6 cellular contexts compared by ENCODE assay signal in genomic region chr1:44738985-44739360, GRCh38. TPM values are rescaled to one million over a fixed set of nuclear protein-coding genes. Genes with fewer than 3 reads are reported as not detected.
DNase-seq lines count a peak whose midpoint lies in the region; ATAC-seq and TF ChIP-seq lines count a peak whose summit lies in the region.
"Not testable (repeated sequence)": the region's sequence is repeated elsewhere in the genome, so short reads cannot be mapped to it uniquely, and the experiment has no call there.

No MANE protein-coding gene starts in this region.

- CTCF ChIA-PET in AG04450 (lab: Charles Lee): interaction anchor here (10.4 kb wide), 1 partner anchor 8 kb away, joined by 89 read pairs; the partner anchor contains the start of gene RNU5D-1
- CTCF ChIA-PET in activated CD8-positive, alpha-beta memory T cell treated with anti-CD3 and anti-CD28 coated beads, Interleukin-2, amount 10 ng/mL, durations not matched to agents 7 days and 5 days (lab: Charles Lee): not testable (repeated sequence)

- H3K4me3 ChIP-seq in AG04450 (ENCODE audit: low read depth, low read length) (peak overlapping the region; percentile 93), ectodermal cell (ENCODE audit: insufficient read depth, low read depth, low read length) (peak overlapping the region; percentile 74), left lung (peak overlapping the region; percentile 49 to 57), sigmoid colon (peak overlapping the region; percentile 41 to 57 (median 52))
- H3K4me3 ChIP-seq in KMS-11 (IDR thresholded peaks at IDR 0.05; ENCODE audit: insufficient read depth, low read depth, low read length): not testable (repeated sequence)

- TF ChIP-seq EP300 in sigmoid colon (IDR thresholded peaks at IDR 0.05): peak in 1 of 4 donors; percentile 2

- ATAC-seq in activated CD8-positive, alpha-beta memory T cell treated with anti-CD3 and anti-CD28 coated beads, Interleukin-2, amount 10 ng/mL, durations not matched to agents 7 days and 5 days; left lung: not testable (repeated sequence)

- DNase-seq in AG04450 (ENCODE audit: low read depth, low spot score); activated CD8-positive, alpha-beta memory T cell treated with anti-CD3 and anti-CD28 coated beads, Interleukin-2, amount 10 ng/mL, durations not matched to agents 7 days and 5 days; left lung; sigmoid colon: not testable (repeated sequence)

- H3K9me3 Mint-ChIP-seq in activated CD8-positive, alpha-beta memory T cell treated with anti-CD3 and anti-CD28 coated beads, Interleukin-2, amount 10 ng/mL, durations not matched to agents 7 days and 5 days (ENCODE audit: low read depth): not testable (repeated sequence)

- peak overlapping the region; percentile 54 for H3K4me2 ChIP-seq in KMS-11

- peak overlapping the region; percentile 96 for H3K4me3 Mint-ChIP-seq in activated CD8-positive, alpha-beta memory T cell treated with anti-CD3 and anti-CD28 coated beads, Interleukin-2, amount 10 ng/mL, durations not matched to agents 7 days and 5 days

- H3K9ac ChIP-seq in KMS-11: peak overlapping the region; percentile 64; the same call in 1 of the 2 replicates

- H3K27ac ChIP-seq in AG04450 (ENCODE audit: low read depth, low read length) (peak overlapping the region; percentile 86), KMS-11 (peak overlapping the region; percentile 38; the same call in 1 of the 2 replicates), ectodermal cell (ENCODE audit: insufficient read depth, low read depth, low read length, poor library complexity, severe bottlenecking) (peak overlapping the region; percentile 30), left lung (peak overlapping the region; percentile 91), sigmoid colon (peak overlapping the region; percentile 82 to 89 (median 86))

- not testable (repeated sequence) for H3K36me3 ChIP-seq in KMS-11 (ENCODE audit: insufficient read depth); left lung; sigmoid colon
- peaks cover 14% of the 10 kb centered on the region for H3K36me3 ChIP-seq in ectodermal cell (ENCODE audit: control insufficient read depth, insufficient read depth, low read length)

- TF ChIP-seq POLR2A in sigmoid colon (IDR thresholded peaks at IDR 0.05): not testable (repeated sequence)

- H3K36me3 Mint-ChIP-seq in activated CD8-positive, alpha-beta memory T cell treated with anti-CD3 and anti-CD28 coated beads, Interleukin-2, amount 10 ng/mL, durations not matched to agents 7 days and 5 days: peaks cover 23% of the 10 kb centered on the region

- not testable (repeated sequence) for H3K27me3 Mint-ChIP-seq in activated CD8-positive, alpha-beta memory T cell treated with anti-CD3 and anti-CD28 coated beads, Interleukin-2, amount 10 ng/mL, durations not matched to agents 7 days and 5 days

- peaks cover 31% of the 10 kb centered on the region for H3K4me1 Mint-ChIP-seq in activated CD8-positive, alpha-beta memory T cell treated with anti-CD3 and anti-CD28 coated beads, Interleukin-2, amount 10 ng/mL, durations not matched to agents 7 days and 5 days

- H3K27me3 ChIP-seq in AG04450 (ENCODE audit: control insufficient read depth, insufficient read depth, low read length); KMS-11 (ENCODE audit: insufficient read depth, low read depth); ectodermal cell (ENCODE audit: control insufficient read depth, insufficient read depth, low read length, poor library complexity, severe bottlenecking); left lung; sigmoid colon: not testable (repeated sequence)

- H2AFZ ChIP-seq in KMS-11 (ENCODE audit: low read depth): peak overlapping the region; percentile 84

- not testable (repeated sequence) for TF ChIP-seq CTCF in AG04450 (IDR thresholded peaks at IDR 0.05; ENCODE audit: low read depth, low read length); KMS-11 (conservative IDR thresholded peaks at IDR 0.05; ENCODE audit: low read depth, low read length); left lung (IDR thresholded peaks at IDR 0.05); sigmoid colon (IDR thresholded peaks at IDR 0.05)

- POLR2A ChIA-PET in AG04450 (lab: Yijun Ruan, JAX): interaction anchor here (1.0 kb wide), 1 partner anchor 9 kb away, joined by 3 read pairs; no protein-coding TSS in a partner anchor

- H3K79me2 ChIP-seq in KMS-11 (ENCODE audit: insufficient read depth, low read depth): peaks cover 42% of the 10 kb centered on the region

- H3K9me3 ChIP-seq in AG04450 (ENCODE audit: control insufficient read depth, insufficient read depth, low read length); ectodermal cell (ENCODE audit: control insufficient read depth, low read length); left lung; sigmoid colon: not testable (repeated sequence)

- peak overlapping the region; percentile 92 for H3K27ac Mint-ChIP-seq in activated CD8-positive, alpha-beta memory T cell treated with anti-CD3 and anti-CD28 coated beads, Interleukin-2, amount 10 ng/mL, durations not matched to agents 7 days and 5 days

- not testable (repeated sequence) for H4K20me1 ChIP-seq in KMS-11 (ENCODE audit: insufficient read depth)

- intact Hi-C loops in left lung (cut with DNase I); sigmoid colon (cut with DNase I): not testable (repeated sequence)

- WGBS in ectodermal cell, 2 experiments: 100% methylated on average over 1 of the region's 1 CpG; no CpG with 5 or more reads in 1 of the 2 experiments
- 48% methylated on average over 1 of the region's 1 CpG for WGBS in sigmoid colon, 2 donors

- peaks cover 34% of the 10 kb centered on the region for H3K4me1 ChIP-seq in KMS-11 (ENCODE audit: low read depth, poor library complexity, severe bottlenecking)
- not testable (repeated sequence) for H3K4me1 ChIP-seq in ectodermal cell (ENCODE audit: control insufficient read depth, insufficient read depth, low read length); left lung; sigmoid colon

RNA-seq across cellular contexts. Expression of gene KIF2C, which starts 0.7 kb away (rescaled TPM):
- polyA plus RNA-seq in AG04450 (2011; rRNA removed) (11.8 and 14.3 TPM in 2 replicates), sigmoid colon (10 to 100 TPM in 1 of 3 donors, 1 to 10 TPM in 1, under 1 TPM in 1; 0.60 to 16.2 (median 3.9) TPM)
- 14.2 and 14.6 TPM in 2 replicates for polyA minus RNA-seq in AG04450 (2011; rRNA and poly(A)+ RNA removed)
- 100 to 1,000 TPM; 102 to 107 TPM for total RNA-seq in activated CD8-positive, alpha-beta memory T cell treated with anti-CD3 and anti-CD28 coated beads, Interleukin-2, amount 10 ng/mL, durations not matched to agents 7 days and 5 days
- 72.2 TPM for polyA plus RNA-seq in ectodermal cell (2013, experiment 1 of 4)
- polyA plus RNA-seq in ectodermal cell (2013, experiment 2 of 4): 57.1 TPM
- 64.3 TPM for polyA plus RNA-seq in ectodermal cell (2013, experiment 3 of 4)
- polyA plus RNA-seq in ectodermal cell (2013, experiment 4 of 4): 63.8 TPM
- total RNA-seq in left lung (1 to 10 TPM; 3.3 to 7.3 TPM), sigmoid colon (1 to 10 TPM in 2 of 4 donors, under 1 TPM in 2; 0.36 to 2.0 (median 1.2) TPM)

RNA-seq across cellular contexts. Expression of gene RNU5D-1, which starts 8.0 kb away (rescaled TPM):
- polyA plus RNA-seq in AG04450 (2011; rRNA removed) (not detected in 2 replicates), sigmoid colon (not detected)
- under 0.01 TPM in 2 replicates for polyA minus RNA-seq in AG04450 (2011; rRNA and poly(A)+ RNA removed)
- not detected for total RNA-seq in activated CD8-positive, alpha-beta memory T cell treated with anti-CD3 and anti-CD28 coated beads, Interleukin-2, amount 10 ng/mL, durations not matched to agents 7 days and 5 days
- polyA plus RNA-seq in ectodermal cell (2013, experiment 1 of 4): 456 TPM
- polyA plus RNA-seq in ectodermal cell (2013, experiment 2 of 4): 354 TPM
- 5,846 TPM for polyA plus RNA-seq in ectodermal cell (2013, experiment 3 of 4)
- polyA plus RNA-seq in ectodermal cell (2013, experiment 4 of 4): 2,286 TPM
- total RNA-seq in left lung (not detected), sigmoid colon (not detected)

RNA-seq across cellular contexts. Expression of gene RPS8, which starts 36.4 kb away (rescaled TPM):
- polyA plus RNA-seq in AG04450 (2011; rRNA removed) (2,661 and 2,755 TPM in 2 replicates), sigmoid colon (1,000 to 10,000 TPM; 1,996 to 3,223 (median 2,310) TPM)
- polyA minus RNA-seq in AG04450 (2011; rRNA and poly(A)+ RNA removed): 491 and 532 TPM in 2 replicates
- total RNA-seq in activated CD8-positive, alpha-beta memory T cell treated with anti-CD3 and anti-CD28 coated beads, Interleukin-2, amount 10 ng/mL, durations not matched to agents 7 days and 5 days: 1,000 to 10,000 TPM; 1,353 to 1,538 TPM
- polyA plus RNA-seq in ectodermal cell (2013, experiment 1 of 4): 2,727 TPM
- 2,601 TPM for polyA plus RNA-seq in ectodermal cell (2013, experiment 2 of 4)
- polyA plus RNA-seq in ectodermal cell (2013, experiment 3 of 4): 3,056 TPM
- polyA plus RNA-seq in ectodermal cell (2013, experiment 4 of 4): 3,481 TPM
- total RNA-seq in left lung (1,000 to 10,000 TPM; 1,533 to 1,553 TPM), sigmoid colon (1,000 to 10,000 TPM; 2,554 to 3,717 (median 3,009) TPM)

RNA-seq across cellular contexts. Expression of gene BEST4, which starts 49.0 kb away (rescaled TPM):
- 0.07 and 0.17 TPM in 2 replicates for polyA plus RNA-seq in AG04450 (2011; rRNA removed)
- not detected in 2 replicates for polyA minus RNA-seq in AG04450 (2011; rRNA and poly(A)+ RNA removed)
- under 1 TPM; 0.73 to 0.79 TPM for total RNA-seq in activated CD8-positive, alpha-beta memory T cell treated with anti-CD3 and anti-CD28 coated beads, Interleukin-2, amount 10 ng/mL, durations not matched to agents 7 days and 5 days
- 1.0 TPM for polyA plus RNA-seq in ectodermal cell (2013, experiment 1 of 4)
- polyA plus RNA-seq in ectodermal cell (2013, experiment 2 of 4): 1.1 TPM
- 1.3 TPM for polyA plus RNA-seq in ectodermal cell (2013, experiment 3 of 4)
- 1.5 TPM for polyA plus RNA-seq in ectodermal cell (2013, experiment 4 of 4)
- total RNA-seq in left lung: under 1 TPM; 0.23 to 0.52 TPM
- 1 to 10 TPM in 1 of 4 donors, under 1 TPM in 1, not detected in 2; 0.33 to 1.1 TPM for total RNA-seq in sigmoid colon
- 10 to 100 TPM in 2 of 3 donors, 1 to 10 TPM in 1; 6.0 to 37.1 (median 10.2) TPM for polyA plus RNA-seq in sigmoid colon

Comparison
In these comparisons a context has a peak if more than half of its experiments do, and no peak if none do; other contexts are left out.
1. H3K27ac ChIP-seq: peak in every context shown above with its lines; median percentile 91 in left lung; 86 in sigmoid colon; 86 in AG04450; 38 in KMS-11; 30 in ectodermal cell.
2. RNA of gene KIF2C, which starts 0.7 kb away (total RNA-seq): 102 to 107 TPM in activated CD8-positive, alpha-beta memory T cell treated with anti-CD3 and anti-CD28 coated beads, Interleukin-2, amount 10 ng/mL, durations not matched to agents 7 days and 5 days; 3.3 to 7.3 TPM in left lung and 0.36 to 2.0 TPM in sigmoid colon; every median in the first group is over 10 times any median in the second.